Comparison of ENCODE assay signal across 26 cellular contexts in the genomic region with DNA sequence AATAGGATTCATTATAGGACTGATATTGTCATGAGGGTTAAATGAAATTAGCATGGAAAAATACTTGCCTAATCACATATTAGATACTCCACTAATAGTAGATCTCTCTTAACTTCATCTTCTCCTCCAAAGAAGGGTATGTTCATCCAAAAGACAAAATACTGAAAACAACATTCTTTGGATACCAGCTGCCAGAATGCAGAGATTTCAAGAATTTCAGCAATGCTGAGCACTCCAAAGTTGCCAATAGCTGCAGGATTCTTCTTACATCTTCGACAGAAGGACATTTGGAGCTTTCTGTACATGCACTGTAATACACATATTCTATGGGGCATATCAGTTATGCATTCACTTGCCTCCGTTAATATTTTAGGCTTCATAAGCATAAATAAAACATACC.
"Had no signal": no experiment of that assay in that cellular context is flagged by ENCODE, and none has a peak within 500 bp of the region (broad histone marks: within the 10 kb centered on the region; RNA-seq: fewer than 3 reads in every experiment).

No MANE protein-coding gene starts in this region.

- FAIRE-seq: colon, kidney, urothelium cell line had no signal

- H3K4me1 Mint-ChIP-seq: immature natural killer cell; naive thymus-derived CD8-positive, alpha-beta T cell; neural crest cell; T-helper 17 cell had no signal

- H3K36me3 Mint-ChIP-seq: activated naive CD4-positive, alpha-beta T cell treated with anti-CD3 and anti-CD28 coated beads, Interleukin-2, amount 50 U/mL, for 72 hours had no signal

- H3K4me1 ChIP-seq: body of pancreas, foreskin keratinocyte, heart right ventricle, right atrium auricular region, transverse colon had no signal

- H3K27me3 Mint-ChIP-seq: activated CD8-positive, alpha-beta T cell treated with anti-CD3 and anti-CD28 coated beads for 36 hours; T-helper 17 cell had no signal

- H3K4me3 ChIP-seq: body of pancreas, esophagus muscularis mucosa, heart right ventricle, right atrium auricular region, transverse colon had no signal

- H3K27ac ChIP-seq: body of pancreas, esophagus muscularis mucosa, foreskin keratinocyte, heart right ventricle, right atrium auricular region, transverse colon, WERI-Rb-1 had no signal

- H3K36me3 ChIP-seq: esophagus muscularis mucosa, heart right ventricle, right atrium auricular region, transverse colon, WERI-Rb-1 had no signal

- H3K27me3 ChIP-seq: body of pancreas, foreskin keratinocyte, heart right ventricle, right atrium auricular region, transverse colon had no signal

- H3K9me3 ChIP-seq: body of pancreas, right atrium auricular region, transverse colon had no signal

- H3K27ac Mint-ChIP-seq: activated CD8-positive, alpha-beta T cell treated with anti-CD3 and anti-CD28 coated beads for 36 hours; activated naive CD4-positive, alpha-beta T cell treated with anti-CD3 and anti-CD28 coated beads, Interleukin-2, amount 50 U/mL, for 72 hours; immature natural killer cell; naive thymus-derived CD8-positive, alpha-beta T cell; T-helper 17 cell had no signal

- DNase-seq: activated CD4-positive, alpha-beta T cell treated with anti-CD3 and anti-CD28 coated beads, Interleukin-2, amount 50 U/mL, for 1 hour; activated CD4-positive, CD25-positive, alpha-beta regulatory T cell treated with anti-CD3 and anti-CD28 coated beads, Interleukin-2, amount 50 U/mL, for 72 hours; activated CD8-positive, alpha-beta T cell treated with anti-CD3 and anti-CD28 coated beads for 36 hours; activated naive CD4-positive, alpha-beta T cell; activated T-cell treated with anti-CD3 and anti-CD28 coated beads, Interleukin-2, amount 50 U/mL, for 4 hours; anterior cingulate cortex; dermis blood vessel endothelial cell; effector CD4-positive, alpha-beta T cell; foreskin keratinocyte; heart right ventricle; immature natural killer cell; kidney; naive thymus-derived CD8-positive, alpha-beta T cell; stimulated activated CD4-positive, alpha-beta T cell treated with anti-CD3 and anti-CD28 coated beads, Interleukin-15, amount 100 ng/mL, for 24 hours; stimulated activated naive CD4-positive, alpha-beta T cell; T-helper 17 cell; T1000; transverse colon; WERI-Rb-1 had no signal

- H3K4me3 Mint-ChIP-seq: activated CD8-positive, alpha-beta T cell treated with anti-CD3 and anti-CD28 coated beads for 36 hours; activated T-cell treated with anti-CD3 and anti-CD28 coated beads, Interleukin-2, amount 50 U/mL, for 4 hours; immature natural killer cell; naive thymus-derived CD8-positive, alpha-beta T cell; neural crest cell; T-helper 17 cell had no signal
